In the genomic region with DNA sequence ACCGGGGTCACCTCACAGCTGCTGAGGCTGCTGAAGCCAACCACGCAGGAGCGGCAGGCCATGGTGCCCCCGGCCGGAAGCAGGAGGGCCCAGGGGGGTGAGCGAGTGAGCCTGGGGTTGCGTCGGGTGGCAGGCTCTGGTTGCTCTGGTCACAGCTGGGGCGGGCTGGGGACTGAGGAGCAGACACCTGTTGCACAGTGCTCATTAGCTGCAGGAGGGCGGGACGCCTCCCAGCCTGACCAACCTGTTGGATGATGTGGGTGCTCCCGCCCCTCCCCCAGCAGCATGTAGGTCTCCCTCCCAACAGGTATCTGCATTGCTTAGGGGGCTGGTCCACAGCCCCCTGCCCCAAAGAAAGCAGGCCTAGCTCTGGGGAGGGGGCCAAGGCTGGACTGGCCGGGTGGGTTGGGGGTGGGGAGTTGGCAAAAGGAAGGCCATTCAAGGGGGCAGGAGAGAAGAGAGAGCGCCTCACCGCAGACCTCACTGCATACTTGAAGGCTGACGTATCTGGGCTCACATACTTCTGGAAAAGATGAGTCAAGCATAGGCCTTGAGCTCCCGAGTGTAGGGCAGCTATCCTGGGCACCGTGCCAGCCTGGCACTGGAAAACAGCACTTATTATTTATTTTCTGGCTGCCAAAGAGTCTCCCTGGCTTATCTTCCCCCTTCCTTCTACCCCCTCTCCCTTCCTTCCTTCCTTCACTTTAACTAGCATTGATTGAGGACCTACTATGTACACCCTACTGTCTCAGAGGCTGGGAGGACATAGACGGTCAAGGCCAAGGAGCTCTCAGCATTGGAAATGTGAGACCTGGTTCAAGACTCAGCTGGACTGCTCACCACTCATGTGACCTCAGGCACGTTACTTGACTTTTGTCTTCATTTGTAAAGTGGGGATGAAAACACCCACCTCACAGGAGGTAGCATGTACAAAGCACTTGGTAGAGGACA, we compare ENCODE assay signal across 8 cellular contexts. TPM values are rescaled to one million over a fixed set of nuclear protein-coding genes. Genes with fewer than 3 reads are reported as not detected.
DNase-seq lines count a peak whose midpoint lies in the region; ATAC-seq and TF ChIP-seq lines count a peak whose summit lies in the region.

KRT80 (minus strand) TSS at position 174 of the 951 bp plus-strand sequence; CDS start at position 62, 112 bp downstream.

- WGBS in adrenal gland, 4 donors = 19 to 44% (median 38%) methylated on average over 9 to 20 of the region's 20 CpGs

- H3K4me1 ChIP-seq in adrenal gland (replicated peaks in 1 of 2) = peaks cover 27 to 36% of the 10 kb centered on the region in 2 donors
- H3K4me1 ChIP-seq in skeletal muscle tissue (ENCODE audit: control insufficient read depth in 3 of 3, insufficient read depth in 3 of 3, low read length in 3 of 3) = peaks cover 6 to 39% (median 32%) of the 10 kb centered on the region in 3 donors
- no peaks in the 10 kb centered on the region for H3K4me1 ChIP-seq in HAP-1

- H3K4me3 ChIP-seq in adrenal gland = peak within 1 kb of the TSS in 1 of 4 donors; percentile 31
- H3K4me3 ChIP-seq in skeletal muscle tissue (ENCODE audit: low read length in 3 of 3) = peak within 1 kb of the TSS in 1 of 3 donors; percentile 2
- no peak within 1 kb of the TSS for H3K4me3 ChIP-seq in HAP-1

- H3K27me3 ChIP-seq in adrenal gland (no peaks in the 10 kb centered on the region), skeletal muscle tissue (ENCODE audit: control insufficient read depth in 3 of 3, insufficient read depth in 3 of 3, low read length in 3 of 3) (no peaks in the 10 kb centered on the region), HAP-1 (ENCODE audit: low read depth) (no peaks in the 10 kb centered on the region)

- in situ Hi-C loops in HAP-1 (cut with MboI; ENCODE audit: low sequenced_read_pairs) = no loop called here

- TF ChIP-seq POLR2A in adrenal gland (IDR thresholded peaks at IDR 0.05) = peak in 1 of 2 donors; percentile 36

- H3K36me3 ChIP-seq in adrenal gland (replicated peaks in 1 of 2) (no peaks in the 10 kb centered on the region), skeletal muscle tissue (ENCODE audit: control insufficient read depth in 3 of 3, insufficient read depth in 3 of 3, low read length in 3 of 3) (no peaks in the 10 kb centered on the region), HAP-1 (replicated peaks) (no peaks in the 10 kb centered on the region)

- DNase-seq in GM03348 (ENCODE audit: low spot score) (peak; percentile 97), NCI-H2107 (lab: John Stamatoyannopoulos, UW) (peak; percentile 88), adrenal gland (peak; percentile 95 to 99 (median 98)), left ventricle myocardium superior (peak; percentile 87), cortex of kidney (lab: John Stamatoyannopoulos, UW) (no peak), NCI-H2081 treated with DMSO at 0.1 percent for 48 hours (lab: John Stamatoyannopoulos, UW) (no peak), HAP-1 (ENCODE audit: low spot score in 2 of 2) (no peak)

- intact Hi-C loops in adrenal gland (cut with DNase I) = no loop called here
- intact Hi-C loops in left ventricle myocardium superior (cut with micrococcal nuclease) = no loop called here

- peak within 1 kb of the TSS in 1 of 3 donors; percentile 33 for H3K9ac ChIP-seq in skeletal muscle tissue (ENCODE audit: low read depth in 1 of 3, low read length in 3 of 3)

- peak; percentile 94 for ATAC-seq in left ventricle myocardium superior

- H3K27ac ChIP-seq in adrenal gland = peak within 1 kb of the TSS; percentile 56 to 94 (median 85)
- peak within 1 kb of the TSS; percentile 10 for H3K27ac ChIP-seq in skeletal muscle tissue (ENCODE audit: low read depth, low read length)

- no peak for TF ChIP-seq CTCF in adrenal gland (IDR thresholded peaks at IDR 0.05)

- H3K9me3 ChIP-seq in adrenal gland (replicated peaks in 1 of 3) (no peaks in the 10 kb centered on the region), skeletal muscle tissue (ENCODE audit: control insufficient read depth in 3 of 3, low read length in 3 of 3) (no peaks in the 10 kb centered on the region), HAP-1 (no peaks in the 10 kb centered on the region)

RNA-seq across cellular contexts. Expression of gene KRT80, which starts in this region (rescaled TPM):
- total RNA-seq in adrenal gland (10 to 100 TPM in 1 of 8 donors, 1 to 10 TPM in 6, under 1 TPM in 1; 0.95 to 14.6 (median 6.3) TPM), left ventricle myocardium superior (not detected), skeletal muscle tissue (0.52 TPM)
- 1 to 10 TPM; 1.8 to 8.8 (median 2.5) TPM for polyA plus RNA-seq in adrenal gland

Comparison
In these comparisons a context has a peak if more than half of its experiments do, and no peak if none do; other contexts are left out.
1. Peak in DNase-seq and ATAC-seq in left ventricle myocardium superior; RNA of the gene not detected or under 1 TPM.
2. DNase-seq: peak in GM03348 (single experiment), NCI-H2107 (single experiment) and adrenal gland (7 of 7); none in cortex of kidney (single experiment), NCI-H2081 treated with DMSO at 0.1 percent for 48 hours (single experiment) and HAP-1 (0 of 2).